ENCODE assay signal across 17 cellular contexts in the genomic region with DNA sequence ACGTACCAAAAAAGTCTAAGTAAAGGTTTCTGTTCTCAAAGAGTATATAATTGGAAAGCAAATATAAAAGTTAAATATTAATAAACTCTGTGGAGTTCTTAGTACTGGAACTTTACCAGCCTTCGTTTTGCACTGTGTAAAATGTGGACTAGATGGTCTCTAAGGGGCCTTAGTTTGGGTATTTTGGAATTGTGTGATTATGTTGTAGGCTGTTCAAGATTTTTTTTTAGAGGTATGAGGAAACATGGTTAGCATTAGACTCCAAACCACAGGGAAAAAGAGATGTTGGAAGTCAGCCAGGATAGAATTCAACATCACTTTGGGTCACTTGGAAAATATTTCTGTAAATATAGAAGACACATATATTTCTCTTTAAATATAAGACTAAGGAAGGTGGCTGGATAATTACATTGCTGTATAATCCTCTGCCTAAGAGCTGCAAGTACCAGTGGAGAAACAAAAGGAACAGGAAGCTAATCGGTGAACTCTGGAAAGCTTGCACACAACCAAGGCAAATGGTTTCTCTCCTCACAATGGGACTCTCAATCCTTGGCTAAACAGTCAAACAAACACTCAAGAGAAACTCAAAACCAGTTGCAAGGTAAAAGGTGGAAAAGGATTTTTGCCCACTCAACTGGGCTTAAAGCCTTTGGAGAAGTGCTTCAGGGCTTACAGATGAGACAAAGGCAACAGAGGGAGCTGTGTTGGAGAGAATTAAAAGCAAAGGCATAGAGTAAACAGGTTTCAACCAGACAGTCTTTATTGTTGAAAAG.
DNase-seq lines count a peak whose midpoint lies in the region; ATAC-seq and TF ChIP-seq lines count a peak whose summit lies in the region.
"Had no signal": no experiment of that assay in that cellular context is flagged by ENCODE, and none has a peak within 500 bp of the region (broad histone marks: within the 10 kb centered on the region; RNA-seq: fewer than 3 reads in every experiment).

No MANE protein-coding gene starts in this region.

- no peaks in the 10 kb centered on the region for H3K9me3 Mint-ChIP-seq in activated CD8-positive, alpha-beta T cell treated with anti-CD3 and anti-CD28 coated beads, Interleukin-2, amount 10 ng/mL, durations not matched to agents 7 days and 5 days (ENCODE audit: insufficient read depth)
- H3K9me3 Mint-ChIP-seq: activated naive CD8-positive, alpha-beta T cell treated with anti-CD3 and anti-CD28 coated beads, Interleukin-2, amount 50 U/mL, for 24 hours had no signal

- POLR2A ChIA-PET in HEK293T (lab: Yijun Ruan, JAX) = no interaction called here
- POLR2A ChIA-PET in activated CD8-positive, alpha-beta T cell treated with anti-CD3 and anti-CD28 coated beads, Interleukin-2, amount 10 ng/mL, durations not matched to agents 7 days and 5 days (lab: Charles Lee) = no interaction called here

- WGBS in upper lobe of left lung, 2 donors = 36 to 41% methylated on average over 3 of the region's 3 CpGs

- H3K4me1 Mint-ChIP-seq in activated CD8-positive, alpha-beta T cell treated with anti-CD3 and anti-CD28 coated beads, Interleukin-2, amount 10 ng/mL, durations not matched to agents 7 days and 5 days (ENCODE audit: low read depth) = no peaks in the 10 kb centered on the region
- H3K4me1 Mint-ChIP-seq: activated naive CD8-positive, alpha-beta T cell treated with anti-CD3 and anti-CD28 coated beads, Interleukin-2, amount 50 U/mL, for 24 hours; memory B cell had no signal

- no peaks in the 10 kb centered on the region for H3K36me3 ChIP-seq in upper lobe of left lung
- H3K36me3 ChIP-seq: prostate gland, WERI-Rb-1 had no signal

- TF ChIP-seq EP300 in upper lobe of left lung (IDR thresholded peaks at IDR 0.05) = no peak

- DNase-seq in NCI-H1105 (lab: John Stamatoyannopoulos, UW) = peak; percentile 36
- DNase-seq in NCI-H774 (lab: John Stamatoyannopoulos, UW) = peak; percentile 46
- DNase-seq in fibroblast of the aortic adventitia (ENCODE audit: low read depth) = peak; percentile 30
- DNase-seq in upper lobe of left lung = peak in 1 of 2 donors; percentile 28
- no peak for DNase-seq in HEK293T (ENCODE audit: extremely low spot score)
- no peak for DNase-seq in activated CD8-positive, alpha-beta T cell treated with anti-CD3 and anti-CD28 coated beads, Interleukin-2, amount 10 ng/mL, durations not matched to agents 7 days and 5 days
- no peak for DNase-seq in stimulated activated naive CD8-positive, alpha-beta T cell treated with anti-CD3 and anti-CD28 coated beads, Interleukin-15, Interleukin-2, amounts not matched to agents 100 U/mL and 50 U/mL, for 24 hours
- DNase-seq: activated CD8-positive, alpha-beta memory T cell treated with anti-CD3 and anti-CD28 coated beads, Interleukin-2, amount 50 U/mL, for 48 hours; activated naive CD8-positive, alpha-beta T cell treated with anti-CD3 and anti-CD28 coated beads, Interleukin-2, amount 50 U/mL, for 24 hours; HCEC 1CT; hippocampal formation; NCI-H526 treated with DMSO at 0.1 percent for 48 hours; SHP77 treated with DMSO at 0.1 percent for 48 hours; WERI-Rb-1 had no signal

- peak overlapping the region; percentile 8 to 67 (median 22) for H3K27ac ChIP-seq in upper lobe of left lung
- H3K27ac ChIP-seq: prostate gland, WERI-Rb-1 had no signal

- TF ChIP-seq CTCF in fibroblast of the aortic adventitia (IDR thresholded peaks at IDR 0.05; ENCODE audit: insufficient read depth, low read length) (no peak), upper lobe of left lung (IDR thresholded peaks at IDR 0.05) (no peak)

- peak in 1 of 2 donors; percentile 66 for ATAC-seq in upper lobe of left lung (ENCODE audit: low FRiP score in 2 of 2)
- no peak for ATAC-seq in activated CD8-positive, alpha-beta T cell treated with anti-CD3 and anti-CD28 coated beads, Interleukin-2, amount 10 ng/mL, durations not matched to agents 7 days and 5 days
- ATAC-seq in stimulated activated naive CD8-positive, alpha-beta T cell treated with anti-CD3 and anti-CD28 coated beads, Interleukin-15, Interleukin-2, amounts not matched to agents 100 U/mL and 50 U/mL, for 24 hours = no peak
- no peak for ATAC-seq in GM18858 (IDR thresholded peaks at IDR 0.05; ENCODE audit: unreplicated experiment)
- ATAC-seq: activated naive CD8-positive, alpha-beta T cell treated with anti-CD3 and anti-CD28 coated beads, Interleukin-2, amount 50 U/mL, for 24 hours had no signal

- H3K27me3 Mint-ChIP-seq in activated CD8-positive, alpha-beta T cell treated with anti-CD3 and anti-CD28 coated beads, Interleukin-2, amount 10 ng/mL, durations not matched to agents 7 days and 5 days (ENCODE audit: low read depth) = no peaks in the 10 kb centered on the region
- H3K27me3 Mint-ChIP-seq: activated naive CD8-positive, alpha-beta T cell treated with anti-CD3 and anti-CD28 coated beads, Interleukin-2, amount 50 U/mL, for 24 hours had no signal

- peaks cover 0 to 11% (median 0%) of the 10 kb centered on the region in 4 donors for H3K4me1 ChIP-seq in upper lobe of left lung
- H3K4me1 ChIP-seq: prostate gland had no signal

- TF ChIP-seq POLR2A in upper lobe of left lung (IDR thresholded peaks at IDR 0.05) = no peak

- CTCF ChIA-PET in HEK293T (lab: Yijun Ruan, JAX) = no interaction called here
- CTCF ChIA-PET in activated CD8-positive, alpha-beta T cell treated with anti-CD3 and anti-CD28 coated beads, Interleukin-2, amount 10 ng/mL, durations not matched to agents 7 days and 5 days (lab: Charles Lee) = no interaction called here

- no peaks in the 10 kb centered on the region for H3K36me3 Mint-ChIP-seq in activated CD8-positive, alpha-beta T cell treated with anti-CD3 and anti-CD28 coated beads, Interleukin-2, amount 10 ng/mL, durations not matched to agents 7 days and 5 days (ENCODE audit: low read depth)
- H3K36me3 Mint-ChIP-seq: memory B cell had no signal

- no peak overlapping the region for H3K4me3 ChIP-seq in fibroblast of the aortic adventitia (ENCODE audit: low read depth, low read length)
- H3K4me3 ChIP-seq in upper lobe of left lung = no peak overlapping the region
- H3K4me3 ChIP-seq: prostate gland had no signal

- H3K4me3 Mint-ChIP-seq in activated CD8-positive, alpha-beta T cell treated with anti-CD3 and anti-CD28 coated beads, Interleukin-2, amount 10 ng/mL, durations not matched to agents 7 days and 5 days = no peak overlapping the region
- H3K4me3 Mint-ChIP-seq: activated naive CD8-positive, alpha-beta T cell treated with anti-CD3 and anti-CD28 coated beads, Interleukin-2, amount 50 U/mL, for 24 hours; memory B cell had no signal

- H3K9me3 ChIP-seq in upper lobe of left lung = no peaks in the 10 kb centered on the region
- H3K9me3 ChIP-seq: prostate gland had no signal

- H3K27ac Mint-ChIP-seq in activated CD8-positive, alpha-beta T cell treated with anti-CD3 and anti-CD28 coated beads, Interleukin-2, amount 10 ng/mL, durations not matched to agents 7 days and 5 days = no peak overlapping the region
- H3K27ac Mint-ChIP-seq: activated naive CD8-positive, alpha-beta T cell treated with anti-CD3 and anti-CD28 coated beads, Interleukin-2, amount 50 U/mL, for 24 hours; memory B cell had no signal

- H3K27me3 ChIP-seq in upper lobe of left lung = no peaks in the 10 kb centered on the region

TF ChIP-seq in HEK293T, 16 proteins besides CTCF, POLR2A, EP300 and RAD21:
- TF ChIP-seq FOXA1 (IDR thresholded peaks at IDR 0.05) = no peak
- no peak for TF ChIP-seq NFRKB (IDR thresholded peaks at IDR 0.05)
- TF ChIP-seq PKNOX1 (IDR thresholded peaks at IDR 0.05) = no peak
- no peak for TF ChIP-seq FOXM1 (IDR thresholded peaks at IDR 0.05; ENCODE audit: borderline replicate concordance)
- no peak for TF ChIP-seq SUZ12 (IDR thresholded peaks at IDR 0.05)

Comparison
In these comparisons a context has a peak if more than half of its experiments do, and no peak if none do; other contexts are left out.
1. DNase-seq: peak in NCI-H1105 (single experiment), NCI-H774 (single experiment) and fibroblast of the aortic adventitia (single experiment); none in HEK293T (single experiment), activated CD8-positive, alpha-beta T cell treated with anti-CD3 and anti-CD28 coated beads, Interleukin-2, amount 10 ng/mL, durations not matched to agents 7 days and 5 days (single experiment) and stimulated activated naive CD8-positive, alpha-beta T cell treated with anti-CD3 and anti-CD28 coated beads, Interleukin-15, Interleukin-2, amounts not matched to agents 100 U/mL and 50 U/mL, for 24 hours (single experiment).